Comparison of ENCODE assay signal across 1 cellular context in the genomic region with DNA sequence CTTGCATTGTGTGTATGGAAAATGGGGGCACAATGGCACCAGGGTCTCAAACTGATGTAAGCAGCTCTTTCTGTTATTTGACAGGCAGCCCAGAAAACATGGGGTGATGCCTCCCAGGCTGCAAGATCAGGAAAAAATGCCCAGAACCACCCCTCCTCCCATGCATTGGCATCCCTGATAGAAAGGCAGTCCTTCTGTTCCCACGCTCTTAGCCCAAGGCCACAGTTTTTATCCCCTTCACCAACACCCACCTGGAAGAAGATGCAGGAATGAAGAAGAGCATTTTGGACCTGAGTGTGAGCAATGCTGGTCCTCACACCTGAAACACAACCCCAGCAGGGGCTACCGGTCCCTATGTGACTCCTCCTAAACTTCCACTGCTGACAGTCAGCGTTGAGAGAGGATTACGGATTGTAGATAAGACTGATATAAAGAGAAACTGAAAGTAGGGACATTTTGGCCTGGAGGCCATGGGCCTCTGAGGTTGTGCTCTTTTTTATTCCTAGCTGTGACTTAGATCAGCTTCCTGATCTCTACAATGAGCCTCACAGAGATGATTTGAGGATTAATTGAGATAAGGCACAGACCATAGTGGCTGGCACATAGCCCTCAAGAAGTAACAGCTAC.
TF ChIP-seq lines count a peak whose summit lies in the region.

No MANE protein-coding gene starts in this region.

TF ChIP-seq in GM23338, 12 proteins besides CTCF, POLR2A, EP300 and RAD21 (continued from another document):
- TF ChIP-seq, protein P1, sequence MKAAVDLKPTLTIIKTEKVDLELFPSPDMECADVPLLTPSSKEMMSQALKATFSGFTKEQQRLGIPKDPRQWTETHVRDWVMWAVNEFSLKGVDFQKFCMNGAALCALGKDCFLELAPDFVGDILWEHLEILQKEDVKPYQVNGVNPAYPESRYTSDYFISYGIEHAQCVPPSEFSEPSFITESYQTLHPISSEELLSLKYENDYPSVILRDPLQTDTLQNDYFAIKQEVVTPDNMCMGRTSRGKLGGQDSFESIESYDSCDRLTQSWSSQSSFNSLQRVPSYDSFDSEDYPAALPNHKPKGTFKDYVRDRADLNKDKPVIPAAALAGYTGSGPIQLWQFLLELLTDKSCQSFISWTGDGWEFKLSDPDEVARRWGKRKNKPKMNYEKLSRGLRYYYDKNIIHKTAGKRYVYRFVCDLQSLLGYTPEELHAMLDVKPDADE (IDR thresholded peaks at IDR 0.05), result no peak
TF ChIP-seq in GM23338: peak in this region for 0.
